1 cellular context compared by ENCODE assay signal in genomic region chr5:124596595-124597388, GRCh38.
TF ChIP-seq lines count a peak whose summit lies in the region.

No MANE protein-coding gene starts in this region.

TF ChIP-seq in K562, 482 proteins besides CTCF, POLR2A, EP300 and RAD21 (continued from another document):
- TF ChIP-seq GTF3C2 (IDR thresholded peaks at IDR 0.05; ENCODE audit: borderline replicate concordance, extremely low read depth, insufficient read length) (no peak), DPF2 (IDR thresholded peaks at IDR 0.05) (peak; percentile 83), NFE2L1 (tag; IDR thresholded peaks at IDR 0.05; ENCODE audit: borderline replicate concordance, low read depth) (peak; percentile 87), TFE3 (CRISPR knock-in tag; IDR thresholded peaks at IDR 0.05) (no peak), NCOR1 (IDR thresholded peaks at IDR 0.05) (peak; percentile 12; the same call in 1 of the 2 replicates), POLR3A (IDR thresholded peaks at IDR 0.05; ENCODE audit: borderline replicate concordance, extremely low read depth, insufficient read depth, insufficient read length) (no peak), EHMT2 (IDR thresholded peaks at IDR 0.05) (0 out of 2 replicates have a peak, but pooled peaks have one; percentile 16), COPS2 (conservative IDR thresholded peaks at IDR 0.05) (no peak), TEAD2 (tag; IDR thresholded peaks at IDR 0.05) (no peak), BCOR (IDR thresholded peaks at IDR 0.05) (peak; percentile 13; the same call in 1 of the 2 replicates), ZEB2 (IDR thresholded peaks at IDR 0.05) (0 out of 2 replicates have a peak, but pooled peaks have one; percentile 39), RCOR1 (IDR thresholded peaks at IDR 0.05; ENCODE audit: borderline replicate concordance in 1 of 2, low read depth in 2 of 2, low read length in 2 of 2) (peak in 1 of 2 experiments; percentile 60; a peak in 1 of 4 replicates), XRCC4 (IDR thresholded peaks at IDR 0.05; ENCODE audit: extremely low read depth, insufficient read depth, insufficient read length) (no peak), MLLT1 (IDR thresholded peaks at IDR 0.05) (0 out of 4 replicates have a peak, but pooled peaks of 1 of the 2 experiments have one; percentile 24), TSC22D4 (tag; IDR thresholded peaks at IDR 0.05) (no peak), VEZF1 (CRISPR knock-in tag; IDR thresholded peaks at IDR 0.05) (no peak), CBFA2T3 (IDR thresholded peaks at IDR 0.05) (peak; percentile 58)
